ENCODE assay signal across 8 cellular contexts in the genomic region with DNA sequence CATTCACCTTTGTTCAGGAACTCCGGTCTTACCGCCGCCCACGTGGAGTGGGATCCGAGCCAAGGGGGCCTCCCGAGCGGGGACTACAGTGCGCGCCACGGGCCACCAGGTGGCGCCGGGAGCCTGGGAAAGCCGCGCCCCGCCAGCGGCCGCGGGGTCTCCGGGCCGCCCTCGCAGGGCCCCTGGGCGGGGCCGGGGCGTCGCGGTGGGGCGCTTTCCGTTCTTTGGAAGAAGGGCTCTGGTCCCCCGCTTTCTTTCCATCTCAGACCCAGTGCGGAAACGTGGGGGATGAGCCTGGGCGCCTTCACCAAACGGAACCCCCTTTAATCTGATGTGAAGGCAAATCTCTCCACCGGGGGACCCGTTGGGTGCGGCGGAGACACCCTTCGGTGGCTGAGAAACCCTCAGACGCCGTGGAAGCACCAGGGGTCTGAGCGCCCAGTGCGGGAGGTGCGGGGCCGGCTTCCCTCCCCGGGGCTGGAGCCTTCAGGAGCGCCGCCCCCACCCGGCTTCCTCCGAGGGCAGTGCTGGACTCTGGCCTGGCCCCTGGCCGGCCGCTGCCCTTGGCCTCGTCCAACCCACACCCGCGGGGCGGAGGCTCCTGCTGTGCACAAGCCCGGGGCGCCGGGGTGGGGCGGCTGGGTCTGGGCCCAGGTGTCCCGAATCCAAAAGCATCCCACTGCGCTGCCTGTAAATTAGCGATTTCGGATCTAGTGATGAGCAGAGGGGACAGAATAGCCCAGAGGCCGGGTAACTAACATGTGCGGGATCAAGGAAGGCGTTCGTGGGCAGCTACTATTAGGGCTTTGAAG. TPM values are rescaled to one million over a fixed set of nuclear protein-coding genes. Genes with fewer than 3 reads are reported as not detected.
A peak's percentile ranks its signal among the peaks of the same experiment; 100 is the strongest.
DNase-seq lines count a peak whose midpoint lies in the region; ATAC-seq and TF ChIP-seq lines count a peak whose summit lies in the region.

No MANE protein-coding gene starts in this region.

- no peaks in the 10 kb centered on the region for H3K9me3 ChIP-seq in mononuclear cell (ENCODE audit: low read depth, low read length)

- TF ChIP-seq CTCF in epithelial cell of esophagus (IDR thresholded peaks at IDR 0.05; ENCODE audit: insufficient read depth, low read depth, low read length, missing control alignments): peak; percentile 59

- H3K4me1 ChIP-seq in mononuclear cell (ENCODE audit: insufficient read depth, low read length): peaks cover 13% of the 10 kb centered on the region

- ATAC-seq in GM19395 (IDR thresholded peaks at IDR 0.05; ENCODE audit: unreplicated experiment): peak; percentile 95
- peak; percentile 95 for ATAC-seq in HG03521 (IDR thresholded peaks at IDR 0.05; ENCODE audit: unreplicated experiment)

- no peaks in the 10 kb centered on the region for H3K27me3 ChIP-seq in mononuclear cell (ENCODE audit: insufficient read depth, low read length)

- DNase-seq in CMK (ENCODE audit: low read depth) (peak; percentile 60), NOMO-1 treated with DMSO at 0.1 percent for 48 hours (lab: John Stamatoyannopoulos, UW; ENCODE audit: unreplicated experiment) (peak; percentile 65), epithelial cell of esophagus (ENCODE audit: low read depth) (peak; percentile 85)
- DNase-seq in activated CD8-positive, alpha-beta memory T cell treated with anti-CD3 and anti-CD28 coated beads, Interleukin-2, amount 50 U/mL, for 48 hours: peak; percentile 95
- DNase-seq in stimulated activated CD8-positive, alpha-beta memory T cell treated with anti-CD3 and anti-CD28 coated beads, Interleukin-2, amount 100 ng/mL, for 1 hour (ENCODE audit: low read depth in 2 of 2): peak; percentile 73 to 76

- H3K4me3 ChIP-seq in epithelial cell of esophagus (ENCODE audit: low read length): peak overlapping the region; percentile 65
- H3K4me3 ChIP-seq in mononuclear cell (ENCODE audit: low read length): peak overlapping the region; percentile 62

RNA-seq across cellular contexts. Expression of gene GORASP2, which starts 44.6 kb away (rescaled TPM):
- 40.7 TPM for total RNA-seq in mononuclear cell

Comparison
In these comparisons a context has a peak if more than half of its experiments do, and no peak if none do; other contexts are left out.
1. Peak in every context shown above with its lines: DNase-seq, ATAC-seq and H3K4me3 ChIP-seq.